ENCODE assay signal across 10 cellular contexts in genomic region chr18:77116201-77117080, GRCh38. TPM values are rescaled to one million over a fixed set of nuclear protein-coding genes. Genes with fewer than 3 reads are reported as not detected.
DNase-seq lines count a peak whose midpoint lies in the region; ATAC-seq and TF ChIP-seq lines count a peak whose summit lies in the region.
"Had no signal": no experiment of that assay in that cellular context is flagged by ENCODE, and none has a peak within 500 bp of the region (broad histone marks: within the 10 kb centered on the region; RNA-seq: fewer than 3 reads in every experiment).

No MANE protein-coding gene starts in this region.

- CTCF ChIA-PET in naive thymus-derived CD4-positive, alpha-beta T cell (lab: Charles Lee), result interaction anchor here (1.2 kb wide), 1 partner anchor 9 kb away, joined by 5 read pairs; no protein-coding TSS in a partner anchor
- CTCF ChIA-PET in PC-9 (lab: Charles Lee), result no interaction called here

- H3K9me2 ChIP-seq in PC-9 (ENCODE audit: insufficient read depth), result no peaks in the 10 kb centered on the region

- no peaks in the 10 kb centered on the region for H3K27me3 Mint-ChIP-seq in activated naive CD8-positive, alpha-beta T cell
- H3K27me3 Mint-ChIP-seq in activated naive CD8-positive, alpha-beta T cell treated with anti-CD3 and anti-CD28 coated beads for 36 hours, result no peaks in the 10 kb centered on the region
- H3K27me3 Mint-ChIP-seq in activated naive CD4-positive, alpha-beta T cell treated with anti-CD3 and anti-CD28 coated beads, Interleukin-2, amount 50 U/mL, for 24 hours, result no peaks in the 10 kb centered on the region
- H3K27me3 Mint-ChIP-seq in naive thymus-derived CD4-positive, alpha-beta T cell, result no peaks in the 10 kb centered on the region

- H3K36me3 ChIP-seq in naive thymus-derived CD4-positive, alpha-beta T cell (ENCODE audit: control insufficient read depth in 2 of 3, insufficient read depth in 3 of 3, low read length in 3 of 3), result peaks cover 0 to 26% (median 8%) of the 10 kb centered on the region in 3 experiments
- peaks cover 30% of the 10 kb centered on the region for H3K36me3 ChIP-seq in PC-9 (ENCODE audit: low read depth)

- no peaks in the 10 kb centered on the region; the same call in 1 of the 2 replicates for H3F3A ChIP-seq in PC-9 (ENCODE audit: insufficient read depth, low read depth)

- H3K27ac ChIP-seq in naive thymus-derived CD4-positive, alpha-beta T cell (ENCODE audit: low read depth, low read length), result no peak overlapping the region
- H3K27ac ChIP-seq in PC-9, result no peak overlapping the region

- H3K4me3 ChIP-seq in naive thymus-derived CD4-positive, alpha-beta T cell (ENCODE audit: low read length), result no peak overlapping the region
- no peak overlapping the region for H3K4me3 ChIP-seq in PC-9
- H3K4me3 ChIP-seq: GM23338 had no signal

- ATAC-seq in naive thymus-derived CD4-positive, alpha-beta T cell, result no peak
- ATAC-seq in omental fat pad (ENCODE audit: low FRiP score), result no peak
- ATAC-seq in HG03025 (IDR thresholded peaks at IDR 0.05; ENCODE audit: low FRiP score, unreplicated experiment), result no peak
- ATAC-seq: GM23338 had no signal

- peak overlapping the region; percentile 89 for H3K27ac Mint-ChIP-seq in activated naive CD8-positive, alpha-beta T cell
- H3K27ac Mint-ChIP-seq in activated naive CD8-positive, alpha-beta T cell treated with anti-CD3 and anti-CD28 coated beads for 36 hours, result no peak overlapping the region
- peak overlapping the region; percentile 93 for H3K27ac Mint-ChIP-seq in activated naive CD4-positive, alpha-beta T cell treated with anti-CD3 and anti-CD28 coated beads, Interleukin-2, amount 50 U/mL, for 24 hours
- peak overlapping the region; percentile 52 to 89 (median 82) for H3K27ac Mint-ChIP-seq in naive thymus-derived CD4-positive, alpha-beta T cell
- H3K27ac Mint-ChIP-seq: GM23338 had no signal

- DNase-seq in activated naive CD8-positive, alpha-beta T cell treated with anti-CD3 and anti-CD28 coated beads for 36 hours, result no peak
- no peak for DNase-seq in naive thymus-derived CD4-positive, alpha-beta T cell
- DNase-seq in omental fat pad (ENCODE audit: low spot score) (no peak), PC-9 (no peak)
- no peak for DNase-seq in stimulated activated CD4-positive, alpha-beta T cell treated with anti-CD3 and anti-CD28 coated beads, Interleukin-4, amount 100 ng/mL, for 1 hour
- DNase-seq: MV-4-11 had no signal

- H3K27me3 ChIP-seq in naive thymus-derived CD4-positive, alpha-beta T cell (ENCODE audit: control insufficient read depth in 2 of 2, insufficient read depth in 2 of 2, low read length in 2 of 2), result no peaks in the 10 kb centered on the region
- H3K27me3 ChIP-seq in PC-9 (ENCODE audit: insufficient read depth, low read depth), result no peaks in the 10 kb centered on the region

- H3K36me3 Mint-ChIP-seq in activated naive CD8-positive, alpha-beta T cell, result peaks cover 12% of the 10 kb centered on the region
- peaks cover 56% of the 10 kb centered on the region for H3K36me3 Mint-ChIP-seq in activated naive CD8-positive, alpha-beta T cell treated with anti-CD3 and anti-CD28 coated beads for 36 hours
- H3K36me3 Mint-ChIP-seq in activated naive CD4-positive, alpha-beta T cell treated with anti-CD3 and anti-CD28 coated beads, Interleukin-2, amount 50 U/mL, for 24 hours, result peaks cover 14% of the 10 kb centered on the region
- H3K36me3 Mint-ChIP-seq in naive thymus-derived CD4-positive, alpha-beta T cell, result peaks cover 0 to 32% (median 17%) of the 10 kb centered on the region in 5 donors

- no peaks in the 10 kb centered on the region for H3K9me3 ChIP-seq in naive thymus-derived CD4-positive, alpha-beta T cell (ENCODE audit: control insufficient read depth in 2 of 3, low read length in 3 of 3)
- H3K9me3 ChIP-seq in PC-9 (ENCODE audit: insufficient read depth, low read depth), result no peaks in the 10 kb centered on the region

- POLR2A ChIA-PET in naive thymus-derived CD4-positive, alpha-beta T cell (lab: Charles Lee), result interaction anchor here (0.5 to 2.0 kb wide), 3 partner anchors 7 to 166 kb away, joined by 3 to 11 read pairs (median 3); no protein-coding TSS in a partner anchor
- POLR2A ChIA-PET in PC-9 (lab: Charles Lee; ENCODE audit: unreplicated experiment), result no interaction called here

- H3K79me2 ChIP-seq in PC-9 (ENCODE audit: low read depth), result peaks cover 69% of the 10 kb centered on the region

- peaks cover 29% of the 10 kb centered on the region for H4K20me1 ChIP-seq in PC-9 (ENCODE audit: insufficient read depth)

- no peaks in the 10 kb centered on the region for H3K9me3 Mint-ChIP-seq in activated naive CD8-positive, alpha-beta T cell (ENCODE audit: low read depth)
- peaks cover 6% of the 10 kb centered on the region for H3K9me3 Mint-ChIP-seq in activated naive CD8-positive, alpha-beta T cell treated with anti-CD3 and anti-CD28 coated beads for 36 hours
- H3K9me3 Mint-ChIP-seq in activated naive CD4-positive, alpha-beta T cell treated with anti-CD3 and anti-CD28 coated beads, Interleukin-2, amount 50 U/mL, for 24 hours, result no peaks in the 10 kb centered on the region
- H3K9me3 Mint-ChIP-seq in naive thymus-derived CD4-positive, alpha-beta T cell, result peaks cover 0 to 2% (median 0%) of the 10 kb centered on the region in 11 donors
- H3K9me3 Mint-ChIP-seq: GM23338 had no signal

- no peak overlapping the region for H3K4me2 ChIP-seq in PC-9
- H3K4me2 ChIP-seq: GM23338 had no signal

- TF ChIP-seq CTCF in omental fat pad (IDR thresholded peaks at IDR 0.05) (no peak), PC-9 (conservative IDR thresholded peaks at IDR 0.05) (no peak)

- no peak overlapping the region for H3K4me3 Mint-ChIP-seq in activated naive CD8-positive, alpha-beta T cell
- H3K4me3 Mint-ChIP-seq in activated naive CD8-positive, alpha-beta T cell treated with anti-CD3 and anti-CD28 coated beads for 36 hours, result no peak overlapping the region
- peak overlapping the region; percentile 36 for H3K4me3 Mint-ChIP-seq in activated naive CD4-positive, alpha-beta T cell treated with anti-CD3 and anti-CD28 coated beads, Interleukin-2, amount 50 U/mL, for 24 hours
- peak overlapping the region in 3 of 10 donors; percentile 6 to 65 (median 25) for H3K4me3 Mint-ChIP-seq in naive thymus-derived CD4-positive, alpha-beta T cell
- H3K4me3 Mint-ChIP-seq: GM23338 had no signal

- peaks cover 77% of the 10 kb centered on the region for H3K4me1 Mint-ChIP-seq in activated naive CD8-positive, alpha-beta T cell (ENCODE audit: low read depth)
- peaks cover 53% of the 10 kb centered on the region for H3K4me1 Mint-ChIP-seq in activated naive CD8-positive, alpha-beta T cell treated with anti-CD3 and anti-CD28 coated beads for 36 hours
- peaks cover 86% of the 10 kb centered on the region for H3K4me1 Mint-ChIP-seq in activated naive CD4-positive, alpha-beta T cell treated with anti-CD3 and anti-CD28 coated beads, Interleukin-2, amount 50 U/mL, for 24 hours
- peaks cover 62 to 93% (median 90%) of the 10 kb centered on the region in 7 donors for H3K4me1 Mint-ChIP-seq in naive thymus-derived CD4-positive, alpha-beta T cell

- no TSS peak for BruUV-seq in PC-9 (replicated peaks; lab: Mats Ljungman, UMichigan)

- intact Hi-C loops in naive thymus-derived CD4-positive, alpha-beta T cell (cut with micrococcal nuclease), result no loop called here
- intact Hi-C loops in PC-9 (cut with micrococcal nuclease; ENCODE audit: unreplicated experiment), result no loop called here

- H3K4me1 ChIP-seq in naive thymus-derived CD4-positive, alpha-beta T cell (ENCODE audit: control insufficient read depth in 2 of 2, insufficient read depth in 2 of 2, low read length in 2 of 2), result peaks cover 43 to 51% of the 10 kb centered on the region in 2 donors
- H3K4me1 ChIP-seq in PC-9 (replicated peaks; ENCODE audit: insufficient read depth), result no peaks in the 10 kb centered on the region

- H2AFZ ChIP-seq in PC-9, result no peak overlapping the region
- H2AFZ ChIP-seq: GM23338 had no signal

RNA-seq across cellular contexts. Expression of gene MBP, which starts 16.1 kb away (rescaled TPM):
- 10 to 100 TPM; 41.2 to 45.9 TPM for total RNA-seq in activated naive CD8-positive, alpha-beta T cell treated with anti-CD3 and anti-CD28 coated beads for 36 hours
- 100 to 1,000 TPM in 3 of 5 experiments, 10 to 100 TPM in 2; 88.3 to 152 (median 116) TPM for total RNA-seq in naive thymus-derived CD4-positive, alpha-beta T cell
- 100 to 1,000 TPM in 1 of 2 donors, 10 to 100 TPM in 1; 96.4 to 107 TPM for polyA plus RNA-seq in naive thymus-derived CD4-positive, alpha-beta T cell
- total RNA-seq in omental fat pad (10 to 100 TPM; 27.4 to 50.9 (median 36.0) TPM), PC-9 (2021) (37.9 and 44.4 TPM in 2 replicates)
